Comparison of ENCODE assay signal across 13 cellular contexts in genomic region chr21:43923391-43923790, GRCh38. TPM values are rescaled to one million over a fixed set of nuclear protein-coding genes. Genes with fewer than 3 reads are reported as not detected.
DNase-seq lines count a peak whose midpoint lies in the region; ATAC-seq and TF ChIP-seq lines count a peak whose summit lies in the region.
"Had no signal": no experiment of that assay in that cellular context is flagged by ENCODE, and none has a peak within 500 bp of the region (broad histone marks: within the 10 kb centered on the region; RNA-seq: fewer than 3 reads in every experiment).

No MANE protein-coding gene starts in this region.

- DNase-seq in AG10803 (ENCODE audit: low read depth) (peak; percentile 35), HCEC 1CT (peak; percentile 2), dorsolateral prefrontal cortex (peak in 6 of 10 donors; percentile 54 to 69 (median 64)), mesothelial cell of epicardium (ENCODE audit: low spot score in 2 of 2, unreplicated experiment in 2 of 2) (no peak), suprapubic skin (ENCODE audit: low spot score in 2 of 2) (no peak), DMS153 treated with DMSO at 0.1 percent for 48 hours (lab: John Stamatoyannopoulos, UW; ENCODE audit: unreplicated experiment) (no peak)
- DNase-seq in stimulated activated CD4-positive, alpha-beta T cell treated with anti-CD3 and anti-CD28 coated beads, Interleukin-12 subunit alpha, Interleukin-12 subunit beta, amount 100 ng/mL, for 4 hours = no peak
- DNase-seq: activated T-cell treated with anti-CD3 and anti-CD28 coated beads, Interleukin-2, amount 50 U/mL, for 1 hour; COR-L47; MM.1S; NCI-H526 treated with DMSO at 0.1 percent for 48 hours had no signal

- H3K27ac Mint-ChIP-seq in mesothelial cell of epicardium = peak overlapping the region; percentile 16

- WGBS in suprapubic skin = 45% methylated on average over 5 of the region's 8 CpGs

- TF ChIP-seq CTCF in AG10803 (conservative IDR thresholded peaks at IDR 0.05; ENCODE audit: low read length) = no peak
- no peak for TF ChIP-seq CTCF in dorsolateral prefrontal cortex (IDR thresholded peaks at IDR 0.05 in 54 of 56, conservative IDR thresholded peaks at IDR 0.05 in 2 of 56; ENCODE audit: low read depth in 1 of 56, partially characterized antibody in 56 of 56)
- no peak for TF ChIP-seq CTCF in mesothelial cell of epicardium (IDR thresholded peaks at IDR 0.05; ENCODE audit: unreplicated experiment)
- TF ChIP-seq CTCF in suprapubic skin (IDR thresholded peaks at IDR 0.05) = no peak

- H3K27me3 Mint-ChIP-seq in mesothelial cell of epicardium (ENCODE audit: low read depth) = no peaks in the 10 kb centered on the region

- H3K4me3 ChIP-seq in AG10803 (ENCODE audit: low read length) (no peak overlapping the region), dorsolateral prefrontal cortex (peak overlapping the region in 12 of 59 donors; percentile 1 to 34 (median 12)), suprapubic skin (no peak overlapping the region)

- intact Hi-C loops in dorsolateral prefrontal cortex (cut with DNase I) = no loop called here

- no peaks in the 10 kb centered on the region for H3K9me3 Mint-ChIP-seq in mesothelial cell of epicardium

- H3K36me3 Mint-ChIP-seq in mesothelial cell of epicardium = peaks cover 5% of the 10 kb centered on the region

- ATAC-seq in GM19328 (IDR thresholded peaks at IDR 0.05; ENCODE audit: unreplicated experiment) = no peak

- peaks cover 20% of the 10 kb centered on the region for H3K4me1 Mint-ChIP-seq in mesothelial cell of epicardium

- H3K27ac ChIP-seq in dorsolateral prefrontal cortex (peak overlapping the region in 53 of 59 donors; percentile 2 to 87 (median 64)), suprapubic skin (no peak overlapping the region)
- H3K27ac ChIP-seq: parathyroid adenoma had no signal

- no peak for TF ChIP-seq POLR2A in suprapubic skin (IDR thresholded peaks at IDR 0.05)

- H3K27me3 ChIP-seq in dorsolateral prefrontal cortex (no peaks in the 10 kb centered on the region), suprapubic skin (no peaks in the 10 kb centered on the region)

- peaks cover 48% of the 10 kb centered on the region for H3K4me1 ChIP-seq in suprapubic skin

- TF ChIP-seq EP300 in suprapubic skin (IDR thresholded peaks at IDR 0.05) = no peak

- peaks cover 4% of the 10 kb centered on the region for H3K36me3 ChIP-seq in suprapubic skin

- no peaks in the 10 kb centered on the region for H3K9me3 ChIP-seq in suprapubic skin

- H3K4me3 Mint-ChIP-seq in mesothelial cell of epicardium = no peak overlapping the region

RNA-seq across cellular contexts. Expression of gene AGPAT3, which starts 58.4 kb away (rescaled TPM):
- total RNA-seq in dorsolateral prefrontal cortex (100 to 1,000 TPM in 106 of 120 experiments, 10 to 100 TPM in 14; 89.4 to 157 (median 110) TPM), mesothelial cell of epicardium (69.6 to 71.0 TPM (median 71.0 TPM) in 3 replicates), suprapubic skin (10 to 100 TPM; 61.0 to 77.9 (median 69.4) TPM)

Comparison
In these comparisons a context has a peak if more than half of its experiments do, and no peak if none do; other contexts are left out.
1. DNase-seq: peak in AG10803 (single experiment), HCEC 1CT (single experiment) and dorsolateral prefrontal cortex (6 of 10); none in mesothelial cell of epicardium (0 of 2), stimulated activated CD4-positive, alpha-beta T cell treated with anti-CD3 and anti-CD28 coated beads, Interleukin-12 subunit alpha, Interleukin-12 subunit beta, amount 100 ng/mL, for 4 hours (single experiment), suprapubic skin (0 of 2) and DMS153 treated with DMSO at 0.1 percent for 48 hours (single experiment).